In genomic region chr17:3663102-3664011, GRCh38 we compare ENCODE assay signal across 18 cellular contexts.
"Had no signal": no experiment of that assay in that cellular context is flagged by ENCODE, and none has a peak within 500 bp of the region (broad histone marks: within the 10 kb centered on the region; RNA-seq: fewer than 3 reads in every experiment).

No MANE protein-coding gene starts in this region.

- H3K27ac ChIP-seq: epithelial cell of prostate, pancreas, thoracic aorta had no signal

- DNase-seq: activated naive CD4-positive, alpha-beta T cell; activated naive CD8-positive, alpha-beta T cell treated with anti-CD3 and anti-CD28 coated beads, Interleukin-2, amount 10 ng/mL, durations not matched to agents 7 days and 5 days; activated T-cell treated with anti-CD3 and anti-CD28 coated beads for 4 hours; effector memory CD4-positive, alpha-beta T cell; heart right ventricle; left colon; midbrain; stimulated activated CD4-positive, alpha-beta T cell treated with anti-CD3 and anti-CD28 coated beads, Interleukin-12 subunit alpha, Interleukin-12 subunit beta, amount 100 ng/mL, for 4 hours; stimulated activated CD4-positive, alpha-beta T cell treated with anti-CD3 and anti-CD28 coated beads, Interleukin-2, amount 100 ng/mL, for 24 hours; stomach; T-helper 9 cell had no signal

- H3K9me3 Mint-ChIP-seq: activated naive CD8-positive, alpha-beta T cell treated with anti-CD3 and anti-CD28 coated beads, Interleukin-2, amount 10 ng/mL, durations not matched to agents 7 days and 5 days; brain; central memory CD8-positive, alpha-beta T cell had no signal

- H3K4me3 Mint-ChIP-seq: activated naive CD8-positive, alpha-beta T cell treated with anti-CD3 and anti-CD28 coated beads, Interleukin-2, amount 10 ng/mL, durations not matched to agents 7 days and 5 days; brain; central memory CD8-positive, alpha-beta T cell had no signal

- H3K4me3 ChIP-seq: heart right ventricle, lung, pancreas, stomach, thoracic aorta had no signal

- H3K27me3 ChIP-seq: heart right ventricle, pancreas, stomach had no signal

- H3K9me3 ChIP-seq: heart right ventricle, pancreas, stomach, thoracic aorta had no signal

- ATAC-seq: activated CD4-positive, CD25-positive, alpha-beta regulatory T cell treated with anti-CD3 and anti-CD28 coated beads, Interleukin-2, amount 50 U/mL, for 24 hours; heart right ventricle; left colon; pancreas had no signal

- H3K36me3 Mint-ChIP-seq: activated naive CD8-positive, alpha-beta T cell treated with anti-CD3 and anti-CD28 coated beads, Interleukin-2, amount 10 ng/mL, durations not matched to agents 7 days and 5 days had no signal

- H3K27ac Mint-ChIP-seq: activated naive CD8-positive, alpha-beta T cell treated with anti-CD3 and anti-CD28 coated beads, Interleukin-2, amount 10 ng/mL, durations not matched to agents 7 days and 5 days had no signal

- H3K27me3 Mint-ChIP-seq: activated naive CD8-positive, alpha-beta T cell treated with anti-CD3 and anti-CD28 coated beads, Interleukin-2, amount 10 ng/mL, durations not matched to agents 7 days and 5 days; brain; central memory CD8-positive, alpha-beta T cell had no signal
